Comparison of ENCODE assay signal across 25 cellular contexts in genomic region chr4:8370835-8371234, GRCh38.
DNase-seq lines count a peak whose midpoint lies in the region; ATAC-seq, FAIRE-seq and TF ChIP-seq lines count a peak whose summit lies in the region.
"Had no signal": no experiment of that assay in that cellular context is flagged by ENCODE, and none has a peak within 500 bp of the region (broad histone marks: within the 10 kb centered on the region; RNA-seq: fewer than 3 reads in every experiment).

No MANE protein-coding gene starts in this region.

- no peak for ATAC-seq in HepG2
- ATAC-seq in right lobe of liver, result no peak
- no peak for ATAC-seq in activated CD8-positive, alpha-beta T cell treated with anti-CD3 and anti-CD28 coated beads, Interleukin-2, amount 10 ng/mL, durations not matched to agents 7 days and 5 days
- ATAC-seq: foreskin keratinocyte; naive thymus-derived CD8-positive, alpha-beta T cell; T-helper 17 cell had no signal

- TF ChIP-seq RAD21 in HepG2 (CRISPR knock-in tag; IDR thresholded peaks at IDR 0.05), result no peak

- H2AFZ ChIP-seq in HepG2 (ENCODE audit: low read length), result no peak overlapping the region
- H2AFZ ChIP-seq in neuronal stem cell (ENCODE audit: low read length), result no peak overlapping the region

- in situ Hi-C loops in HepG2 (cut with HindIII; ENCODE audit: extremely low pct_ligation_motif_present, low pct_unique_long_range_greater_than_20kb), result no loop called here

- peak overlapping the region; percentile 10 for H2AK5ac ChIP-seq in neuronal stem cell (ENCODE audit: low read depth, low read length)

- no peak overlapping the region for H3K9ac ChIP-seq in HepG2 (ENCODE audit: insufficient read depth, low read depth, low read length)
- H3K9ac ChIP-seq in neuronal stem cell (ENCODE audit: low read depth, low read length, poor library complexity), result no peak overlapping the region

- H3K23ac ChIP-seq in neuronal stem cell (ENCODE audit: low read depth, low read length, poor library complexity), result no peak overlapping the region

- no peaks in the 10 kb centered on the region for H3K36me3 ChIP-seq in HepG2 (replicated peaks in 1 of 2; ENCODE audit: control insufficient read depth in 1 of 2, insufficient read depth in 2 of 2, low read length in 2 of 2)
- H3K36me3 ChIP-seq in right lobe of liver, result no peaks in the 10 kb centered on the region
- peaks cover 0 to 3% of the 10 kb centered on the region in 2 donors for H3K36me3 ChIP-seq in neuronal stem cell (replicated peaks in 1 of 2; ENCODE audit: control insufficient read depth in 2 of 2, insufficient read depth in 2 of 2, low read length in 2 of 2)
- H3K36me3 ChIP-seq: WERI-Rb-1 had no signal

- H3K9me3 Mint-ChIP-seq in activated CD8-positive, alpha-beta T cell treated with anti-CD3 and anti-CD28 coated beads, Interleukin-2, amount 10 ng/mL, durations not matched to agents 7 days and 5 days (ENCODE audit: insufficient read depth), result no peaks in the 10 kb centered on the region
- H3K9me3 Mint-ChIP-seq: activated naive CD4-positive, alpha-beta T cell treated with anti-CD3 and anti-CD28 coated beads, Interleukin-2, amount 50 U/mL, for 72 hours; naive thymus-derived CD8-positive, alpha-beta T cell had no signal

- BruUV-seq in HepG2 (replicated peaks; lab: Mats Ljungman, UMichigan), result no TSS peak

- CTCF ChIA-PET in HepG2 (lab: Yijun Ruan, JAX; ENCODE audit: low intra/inter-chr PET ratio, low total read pairs), result no interaction called here
- CTCF ChIA-PET in activated CD8-positive, alpha-beta T cell treated with anti-CD3 and anti-CD28 coated beads, Interleukin-2, amount 10 ng/mL, durations not matched to agents 7 days and 5 days (lab: Charles Lee), result no interaction called here

- H3K4me2 ChIP-seq in HepG2 (ENCODE audit: low read depth, low read length), result no peak overlapping the region
- H3K4me2 ChIP-seq in neuronal stem cell (ENCODE audit: insufficient read depth, low read length, poor library complexity, severe bottlenecking), result no peak overlapping the region

- no peak overlapping the region for H3K4ac ChIP-seq in neuronal stem cell (ENCODE audit: low read length)

- H3K4me3 ChIP-seq in HepG2 (replicated peaks in 1 of 3; ENCODE audit: insufficient read depth in 1 of 3, low read depth in 2 of 3, low read length in 3 of 3) (no peak overlapping the region), right lobe of liver (no peak overlapping the region), neuronal stem cell (ENCODE audit: low read length in 2 of 2) (no peak overlapping the region)
- H3K4me3 ChIP-seq: ascending aorta, GM12878, Peyer's patch, suprapubic skin had no signal

- H3K27ac ChIP-seq in HepG2 (ENCODE audit: extremely low read length, insufficient read depth, low read length), result no peak overlapping the region
- H3K27ac ChIP-seq in right lobe of liver, result no peak overlapping the region
- H3K27ac ChIP-seq in neuronal stem cell (replicated peaks; ENCODE audit: low read length), result no peak overlapping the region
- H3K27ac ChIP-seq: ascending aorta, foreskin keratinocyte, Peyer's patch, suprapubic skin, WERI-Rb-1 had no signal

- H3K4me1 ChIP-seq in HepG2 (ENCODE audit: insufficient read depth, low read length), result no peaks in the 10 kb centered on the region
- no peaks in the 10 kb centered on the region for H3K4me1 ChIP-seq in right lobe of liver
- peaks cover 0 to 2% of the 10 kb centered on the region in 2 donors for H3K4me1 ChIP-seq in neuronal stem cell (ENCODE audit: control insufficient read depth in 2 of 2, insufficient read depth in 1 of 2, low read depth in 1 of 2, low read length in 2 of 2)
- H3K4me1 ChIP-seq: ascending aorta, foreskin keratinocyte, Peyer's patch, suprapubic skin had no signal

- H3K79me2 ChIP-seq in HepG2 (ENCODE audit: insufficient read depth, low read length), result no peaks in the 10 kb centered on the region

- TF ChIP-seq EP300 in HepG2 (IDR thresholded peaks at IDR 0.05; ENCODE audit: low read depth in 2 of 2, low read length in 2 of 2) (no peak), HepG2 (CRISPR knock-in tag; IDR thresholded peaks at IDR 0.05; ENCODE audit: borderline replicate concordance) (no peak)

- H3K36me3 Mint-ChIP-seq in activated CD8-positive, alpha-beta T cell treated with anti-CD3 and anti-CD28 coated beads, Interleukin-2, amount 10 ng/mL, durations not matched to agents 7 days and 5 days (ENCODE audit: low read depth), result no peaks in the 10 kb centered on the region
- H3K36me3 Mint-ChIP-seq: activated naive CD4-positive, alpha-beta T cell treated with anti-CD3 and anti-CD28 coated beads, Interleukin-2, amount 50 U/mL, for 72 hours had no signal

- no peak overlapping the region for H2BK5ac ChIP-seq in neuronal stem cell (ENCODE audit: low read length)

- H3K27me3 ChIP-seq in HepG2 (ENCODE audit: control insufficient read depth in 1 of 2, insufficient read depth in 2 of 2, low read length in 2 of 2) (no peaks in the 10 kb centered on the region), right lobe of liver (no peaks in the 10 kb centered on the region), neuronal stem cell (ENCODE audit: control insufficient read depth in 3 of 3, insufficient read depth in 3 of 3, low read depth in 1 of 3, low read length in 3 of 3) (no peaks in the 10 kb centered on the region)
- H3K27me3 ChIP-seq: ascending aorta, foreskin keratinocyte, Peyer's patch, suprapubic skin had no signal

- TF ChIP-seq CTCF in HepG2 (CRISPR knock-in tag; IDR thresholded peaks at IDR 0.05) (no peak), right lobe of liver (IDR thresholded peaks at IDR 0.05) (no peak)

- H3K18ac ChIP-seq in neuronal stem cell (ENCODE audit: low read length), result peak overlapping the region; percentile 16

- H4K91ac ChIP-seq in neuronal stem cell (ENCODE audit: low read depth, low read length, poor library complexity), result no peak overlapping the region

- H3K27ac Mint-ChIP-seq in activated CD8-positive, alpha-beta T cell treated with anti-CD3 and anti-CD28 coated beads, Interleukin-2, amount 10 ng/mL, durations not matched to agents 7 days and 5 days, result no peak overlapping the region
- H3K27ac Mint-ChIP-seq: activated naive CD4-positive, alpha-beta T cell treated with anti-CD3 and anti-CD28 coated beads, Interleukin-2, amount 50 U/mL, for 72 hours; naive thymus-derived CD8-positive, alpha-beta T cell; T-helper 17 cell had no signal

- H3K4me1 Mint-ChIP-seq in activated CD8-positive, alpha-beta T cell treated with anti-CD3 and anti-CD28 coated beads, Interleukin-2, amount 10 ng/mL, durations not matched to agents 7 days and 5 days (ENCODE audit: low read depth), result no peaks in the 10 kb centered on the region
- H3K4me1 Mint-ChIP-seq: T-helper 17 cell had no signal

- no peak overlapping the region for H2BK12ac ChIP-seq in neuronal stem cell (ENCODE audit: low read length)

- no peak for TF ChIP-seq POLR2A in HepG2 (IDR thresholded peaks at IDR 0.05; ENCODE audit: insufficient read depth in 1 of 2, low read depth in 2 of 2, low read length in 2 of 2)
- no peak for TF ChIP-seq POLR2A in right lobe of liver (IDR thresholded peaks at IDR 0.05)

- no peak overlapping the region for H4K8ac ChIP-seq in neuronal stem cell (ENCODE audit: low read depth, low read length)

- H3K9me3 ChIP-seq in HepG2 (ENCODE audit: low read length) (no peaks in the 10 kb centered on the region), right lobe of liver (no peaks in the 10 kb centered on the region), neuronal stem cell (replicated peaks in 1 of 2; ENCODE audit: control insufficient read depth in 2 of 2, insufficient read depth in 1 of 2, low read depth in 1 of 2, low read length in 2 of 2) (peaks cover 0 to 2% of the 10 kb centered on the region in 2 donors)
- H3K9me3 ChIP-seq: ascending aorta, Peyer's patch, suprapubic skin had no signal

- DNase-seq in HepG2 (ENCODE audit: low spot score), result no peak
- no peak for DNase-seq in right lobe of liver
- peak; percentile 80 for DNase-seq in cardiac septum (ENCODE audit: low spot score)
- no peak for DNase-seq in neuronal stem cell (ENCODE audit: low spot score)
- no peak for DNase-seq in NCI-H524 (lab: John Stamatoyannopoulos, UW)
- DNase-seq in activated CD8-positive, alpha-beta T cell treated with anti-CD3 and anti-CD28 coated beads, Interleukin-2, amount 10 ng/mL, durations not matched to agents 7 days and 5 days, result no peak
- no peak for DNase-seq in stimulated activated naive CD4-positive, alpha-beta T cell (lab: John Stamatoyannopoulos, UW)
- no peak for DNase-seq in COLO829 (ENCODE audit: low spot score)
- DNase-seq: activated CD4-positive, alpha-beta T cell treated with anti-CD3 and anti-CD28 coated beads, Interleukin-2, amount 50 U/mL, for 1 hour; DMS79; erythroblast; foreskin keratinocyte; islet precursor cell; Kasumi-1; mesenchymal stem cell; naive thymus-derived CD8-positive, alpha-beta T cell; NCI-H2029; NCI-H446 treated with DMSO at 0.1 percent for 48 hours; T-helper 17 cell; WERI-Rb-1 had no signal

- H3K27me3 Mint-ChIP-seq in activated CD8-positive, alpha-beta T cell treated with anti-CD3 and anti-CD28 coated beads, Interleukin-2, amount 10 ng/mL, durations not matched to agents 7 days and 5 days (ENCODE audit: low read depth), result no peaks in the 10 kb centered on the region
- H3K27me3 Mint-ChIP-seq: naive thymus-derived CD8-positive, alpha-beta T cell; T-helper 17 cell had no signal

- no peaks in the 10 kb centered on the region for H4K20me1 ChIP-seq in HepG2 (ENCODE audit: insufficient read depth, low read length)

- 95% methylated on average over 14 of the region's 18 CpGs for WGBS in HepG2 (ENCODE audit: low lambda C conversion rate)
- WGBS in right lobe of liver (ENCODE audit: insufficient coverage, low coverage, low lambda C conversion rate, missing lambda C conversion rate), result 85% methylated on average over 7 of the region's 18 CpGs
- WGBS in neuronal stem cell (ENCODE audit: extremely low coverage in 2 of 2, insufficient read length in 2 of 2, insufficient replicate concordance in 1 of 2), 2 donors, result no CpG with 5 or more reads among the region's 18 CpGs

- no peak overlapping the region for H3K14ac ChIP-seq in neuronal stem cell (ENCODE audit: low read length)

- peaks cover 2% of the 10 kb centered on the region for H3K79me1 ChIP-seq in neuronal stem cell (ENCODE audit: low read depth, low read length)

- intact Hi-C loops in HepG2 (cut with micrococcal nuclease; ENCODE audit: unreplicated experiment) (no loop called here), right lobe of liver (cut with DNase I) (no loop called here), cardiac septum (cut with DNase I) (no loop called here)

- H2BK15ac ChIP-seq in neuronal stem cell (ENCODE audit: low read length), result no peak overlapping the region

- FAIRE-seq in HepG2 (lab: Jason Lieb, UNC), result no peak
- FAIRE-seq: GM12878 had no signal

- no peak overlapping the region for H3K4me3 Mint-ChIP-seq in activated CD8-positive, alpha-beta T cell treated with anti-CD3 and anti-CD28 coated beads, Interleukin-2, amount 10 ng/mL, durations not matched to agents 7 days and 5 days
- H3K4me3 Mint-ChIP-seq: naive thymus-derived CD8-positive, alpha-beta T cell; T-helper 17 cell had no signal

- no peak overlapping the region for H2BK120ac ChIP-seq in neuronal stem cell (ENCODE audit: low read depth, low read length)

- POLR2A ChIA-PET in HepG2 (lab: Yijun Ruan, JAX), result no interaction called here
- POLR2A ChIA-PET in activated CD8-positive, alpha-beta T cell treated with anti-CD3 and anti-CD28 coated beads, Interleukin-2, amount 10 ng/mL, durations not matched to agents 7 days and 5 days (lab: Charles Lee), result no interaction called here

TF ChIP-seq in HepG2, 621 proteins besides CTCF, POLR2A, EP300 and RAD21 (continues in another document):
- peak; percentile 2 for TF ChIP-seq HNRNPLL (IDR thresholded peaks at IDR 0.05; ENCODE audit: low read depth, low read length, poor library complexity, severe bottlenecking)
